Comparison of ENCODE assay signal across 9 cellular contexts in genomic region chr5:127290019-127290945, GRCh38. TPM values are rescaled to one million over a fixed set of nuclear protein-coding genes. Genes with fewer than 3 reads are reported as not detected.
DNase-seq lines count a peak whose midpoint lies in the region; ATAC-seq and TF ChIP-seq lines count a peak whose summit lies in the region.
"Had no signal": no experiment of that assay in that cellular context is flagged by ENCODE, and none has a peak within 500 bp of the region (broad histone marks: within the 10 kb centered on the region; RNA-seq: fewer than 3 reads in every experiment).

MEGF10 (plus strand) TSS chr5:127290796; CDS start chr5:127331309, 40,513 bp downstream.

- no peaks in the 10 kb centered on the region for H3K9me3 ChIP-seq in PC-3 (ENCODE audit: low read length)
- H3K9me3 ChIP-seq in duodenal mucosa (ENCODE audit: control insufficient read depth in 1 of 2, low read length in 2 of 2), result no peaks in the 10 kb centered on the region
- peaks cover 0 to 3% of the 10 kb centered on the region in 2 donors for H3K9me3 ChIP-seq in lung (ENCODE audit: control insufficient read depth in 2 of 2, insufficient read depth in 1 of 2, low read length in 1 of 2)
- no peaks in the 10 kb centered on the region for H3K9me3 ChIP-seq in thyroid gland

- H3K4me1 ChIP-seq in PC-3 (ENCODE audit: insufficient read depth, low read length), result no peaks in the 10 kb centered on the region
- no peaks in the 10 kb centered on the region for H3K4me1 ChIP-seq in duodenal mucosa (ENCODE audit: control insufficient read depth in 1 of 2, insufficient read depth in 2 of 2, low read length in 2 of 2)
- peaks cover 0 to 5% of the 10 kb centered on the region in 2 donors for H3K4me1 ChIP-seq in lung (ENCODE audit: control insufficient read depth in 2 of 2, insufficient read depth in 2 of 2, low read length in 2 of 2)
- H3K4me1 ChIP-seq in thyroid gland, result peaks cover 6 to 11% of the 10 kb centered on the region in 2 donors

- 1 to 3% methylated on average over 58 to 61 of the region's 61 CpGs for WGBS in lung, 2 donors
- WGBS in thyroid gland, 2 donors, result 1 to 4% methylated on average over 35 to 42 of the region's 61 CpGs

- peak within 1 kb of the TSS; percentile 46; the same call in 1 of the 2 replicates for H2AFZ ChIP-seq in PC-3 (ENCODE audit: low read length)

- POLR2A ChIA-PET in PC-3 (lab: Charles Lee; ENCODE audit: unreplicated experiment), result no interaction called here

- H3K4me2 ChIP-seq in PC-3 (ENCODE audit: low read length), result no peak within 1 kb of the TSS; the same call in 1 of the 2 replicates
- H3K4me2 ChIP-seq: KMS-11 had no signal

- no peaks in the 10 kb centered on the region for H3K36me3 ChIP-seq in PC-3 (ENCODE audit: low read depth, low read length)
- H3K36me3 ChIP-seq in duodenal mucosa (ENCODE audit: control insufficient read depth in 1 of 2, insufficient read depth in 2 of 2, low read length in 2 of 2), result no peaks in the 10 kb centered on the region
- no peaks in the 10 kb centered on the region for H3K36me3 ChIP-seq in lung (ENCODE audit: control insufficient read depth in 2 of 2, insufficient read depth in 2 of 2, low read length in 2 of 2)
- H3K36me3 ChIP-seq in thyroid gland, result no peaks in the 10 kb centered on the region

- no peak within 1 kb of the TSS for H3K4me3 ChIP-seq in PC-3 (ENCODE audit: low read length)
- H3K4me3 ChIP-seq in duodenal mucosa (ENCODE audit: low read depth in 1 of 2, low read length in 2 of 2), result peak within 1 kb of the TSS; percentile 64 to 67
- H3K4me3 ChIP-seq in lung, result no peak within 1 kb of the TSS
- H3K4me3 ChIP-seq in thyroid gland (replicated peaks in 1 of 3), result no peak within 1 kb of the TSS

- H3K27me3 ChIP-seq in PC-3 (ENCODE audit: low read length) (peaks cover 51% of the 10 kb centered on the region), duodenal mucosa (ENCODE audit: control insufficient read depth in 1 of 2, insufficient read depth in 2 of 2, low read length in 2 of 2) (peaks cover 7 to 15% of the 10 kb centered on the region in 2 donors), lung (ENCODE audit: control insufficient read depth, insufficient read depth) (peaks cover 5% of the 10 kb centered on the region), thyroid gland (no peaks in the 10 kb centered on the region)

- intact Hi-C loops in PC-3 (cut with micrococcal nuclease) (loop anchor here (1.0 to 2.0 kb wide), 2 partner anchors 25 to 203 kb away; no protein-coding TSS in a partner anchor), thyroid gland (cut with DNase I) (loop anchor here (5.0 kb wide), 1 partner anchor 202 kb away; no protein-coding TSS in a partner anchor)

- no peak within 1 kb of the TSS for H3K27ac ChIP-seq in PC-3 (ENCODE audit: low read length)
- no peak within 1 kb of the TSS for H3K27ac ChIP-seq in duodenal mucosa (ENCODE audit: low read depth, low read length)
- H3K27ac ChIP-seq in lung (ENCODE audit: low read depth in 1 of 2, low read length in 1 of 2), result no peak within 1 kb of the TSS
- H3K27ac ChIP-seq in thyroid gland, result no peak within 1 kb of the TSS
- H3K27ac ChIP-seq: KMS-11 had no signal

- H3F3A ChIP-seq in PC-3 (ENCODE audit: low read length, unreplicated experiment), result no peaks in the 10 kb centered on the region

- H3K9ac ChIP-seq in PC-3 (ENCODE audit: low read length), result no peak within 1 kb of the TSS
- H3K9ac ChIP-seq in duodenal mucosa (ENCODE audit: low read depth in 1 of 2, low read length in 2 of 2), result no peak within 1 kb of the TSS
- H3K9ac ChIP-seq: KMS-11 had no signal

- CTCF ChIA-PET in PC-3 (lab: Charles Lee), result no interaction called here

- DNase-seq in C1 segment of cervical spinal cord (lab: John Stamatoyannopoulos, UW) (peak in 12 of 14 donors; percentile 28 to 88 (median 75)), PC-3 (peak; percentile 46), lung (ENCODE audit: low spot score) (no peak), thyroid gland (peak; percentile 44 to 50)

- no peaks in the 10 kb centered on the region for H3K9me2 ChIP-seq in PC-3 (replicated peaks; ENCODE audit: low read length)

- no peaks in the 10 kb centered on the region for H4K20me1 ChIP-seq in PC-3 (ENCODE audit: low read length)

- no peak for TF ChIP-seq POLR2A in thyroid gland (IDR thresholded peaks at IDR 0.05)

- no peaks in the 10 kb centered on the region for H3K79me2 ChIP-seq in PC-3 (ENCODE audit: low read length)

- ATAC-seq in GM19351 (IDR thresholded peaks at IDR 0.05; ENCODE audit: unreplicated experiment) (peak; percentile 50), PC-3 (peak; percentile 83), lung (ENCODE audit: insufficient read depth, low FRiP score) (peak; percentile 47), GM21576 (IDR thresholded peaks at IDR 0.05; ENCODE audit: unreplicated experiment) (no peak), GM19463 (IDR thresholded peaks at IDR 0.05; ENCODE audit: unreplicated experiment) (no peak)

- BruUV-seq in PC-3 (replicated peaks; lab: Mats Ljungman, UMichigan), result no TSS peak

- TF ChIP-seq CTCF in PC-3 (conservative IDR thresholded peaks at IDR 0.05; ENCODE audit: low read depth, low read length), result peak; percentile 81
- no peak for TF ChIP-seq CTCF in lung (IDR thresholded peaks at IDR 0.05; ENCODE audit: control extremely low read depth, extremely low read depth)
- TF ChIP-seq CTCF in thyroid gland (IDR thresholded peaks at IDR 0.05), result peak in 5 of 6 experiments; percentile 21 to 79 (median 62)

RNA-seq across cellular contexts. Expression of gene MEGF10, which starts in this region (rescaled TPM):
- total RNA-seq in PC-3 (2014; rRNA removed) (not detected in 2 replicates), lung (under 1 TPM; 0.21 to 0.82 TPM), thyroid gland (1 to 10 TPM in 1 of 4 donors, under 1 TPM in 2, not detected in 1; under 0.01 to 2.3 (median 0.42) TPM)
- under 1 TPM; 0.02 to 0.03 TPM for polyA plus RNA-seq in lung

Comparison
In these comparisons a context has a peak if more than half of its experiments do, and no peak if none do; other contexts are left out.
1. Peak in DNase-seq and ATAC-seq in PC-3; RNA of the gene not detected or under 1 TPM.
2. Peak in ATAC-seq in lung; RNA of the gene not detected or under 1 TPM.
3. H3K4me3 ChIP-seq: peak in duodenal mucosa (2 of 2); none in PC-3 (single experiment), lung (single experiment) and thyroid gland (0 of 3).